9 cellular contexts compared by ENCODE assay signal in genomic region chr9:96327694-96328352, GRCh38. TPM values are rescaled to one million over a fixed set of nuclear protein-coding genes. Genes with fewer than 3 reads are reported as not detected.
DNase-seq lines count a peak whose midpoint lies in the region; ATAC-seq and TF ChIP-seq lines count a peak whose summit lies in the region.
"Had no signal": no experiment of that assay in that cellular context is flagged by ENCODE, and none has a peak within 500 bp of the region (broad histone marks: within the 10 kb centered on the region; RNA-seq: fewer than 3 reads in every experiment).

No MANE protein-coding gene starts in this region.

- ATAC-seq in GM23338 (peak; percentile 45), psoas muscle (peak in 3 of 4 donors; percentile 69 to 75 (median 71)), HG03097 (IDR thresholded peaks at IDR 0.05; ENCODE audit: low FRiP score, unreplicated experiment) (no peak), GM18861 (IDR thresholded peaks at IDR 0.05; ENCODE audit: unreplicated experiment) (no peak)

- H2AFZ ChIP-seq in GM23338: no peak overlapping the region

- H3K9me2 ChIP-seq in GM23338 (ENCODE audit: insufficient read depth): no peaks in the 10 kb centered on the region

- H3K27ac ChIP-seq in GM23338 (ENCODE audit: low read depth) (no peak overlapping the region), psoas muscle (no peak overlapping the region)

- H3K27me3 Mint-ChIP-seq in GM23338 (ENCODE audit: insufficient read depth, low read depth, poor library complexity): peaks cover 3% of the 10 kb centered on the region
- peaks cover 4% of the 10 kb centered on the region for H3K27me3 Mint-ChIP-seq in glutamatergic neuron (ENCODE audit: unreplicated experiment)
- H3K27me3 Mint-ChIP-seq: activated naive CD4-positive, alpha-beta T cell treated with anti-CD3 and anti-CD28 coated beads, Interleukin-2, amount 50 U/mL, for 24 hours had no signal

- no peaks in the 10 kb centered on the region for H3K79me2 ChIP-seq in GM23338 (replicated peaks; ENCODE audit: insufficient read depth)

- TF ChIP-seq CTCF in GM23338 (conservative IDR thresholded peaks at IDR 0.05; ENCODE audit: low read depth in 2 of 2) (peak; percentile 75 to 86), glutamatergic neuron (IDR thresholded peaks at IDR 0.05; ENCODE audit: partially characterized antibody, unreplicated experiment) (peak; percentile 92), psoas muscle (IDR thresholded peaks at IDR 0.05) (peak; percentile 78)

- H3K4me3 ChIP-seq in GM23338 (no peak overlapping the region), psoas muscle (no peak overlapping the region)

- H3K36me3 ChIP-seq in GM23338 (ENCODE audit: insufficient read depth) (no peaks in the 10 kb centered on the region), psoas muscle (ENCODE audit: insufficient read depth in 1 of 2, low read depth in 1 of 2) (no peaks in the 10 kb centered on the region)

- H3K9me3 Mint-ChIP-seq in GM23338 (no peaks in the 10 kb centered on the region), glutamatergic neuron (ENCODE audit: unreplicated experiment) (peaks cover 2% of the 10 kb centered on the region)
- H3K9me3 Mint-ChIP-seq: activated naive CD4-positive, alpha-beta T cell treated with anti-CD3 and anti-CD28 coated beads, Interleukin-2, amount 50 U/mL, for 24 hours had no signal

- H4K20me1 ChIP-seq in GM23338 (replicated peaks; ENCODE audit: insufficient read depth): no peaks in the 10 kb centered on the region

- no peak overlapping the region for H3K4me3 Mint-ChIP-seq in GM23338
- no peak overlapping the region for H3K4me3 Mint-ChIP-seq in glutamatergic neuron (ENCODE audit: unreplicated experiment)
- H3K4me3 Mint-ChIP-seq: activated naive CD4-positive, alpha-beta T cell treated with anti-CD3 and anti-CD28 coated beads, Interleukin-2, amount 50 U/mL, for 24 hours had no signal

- H3F3A ChIP-seq in GM23338 (replicated peaks; ENCODE audit: low read depth): no peaks in the 10 kb centered on the region

- WGBS in psoas muscle, 3 donors: 39 to 69% (median 65%) methylated on average over 1 of the region's 1 CpG

- DNase-seq in COLO668 (lab: John Stamatoyannopoulos, UW; ENCODE audit: unreplicated experiment) (peak; percentile 34), GM23338 (ENCODE audit: low spot score) (peak; percentile 74), OCI-M1 (lab: John Stamatoyannopoulos, UW) (peak; percentile 71), glutamatergic neuron (peak; percentile 22), psoas muscle (no peak)
- DNase-seq in activated gamma-delta T cell treated with anti-CD3 and anti-CD28 coated beads, Interleukin-2, amount 50 U/mL, for 16 hours (ENCODE audit: low read depth): peak; percentile 18

- intact Hi-C loops in psoas muscle (cut with DNase I): loop anchor here (5.0 kb wide), 2 partner anchors 84 to 339 kb away; no protein-coding TSS in a partner anchor

- H3K4me1 ChIP-seq in GM23338 (ENCODE audit: insufficient read depth): peaks cover 9% of the 10 kb centered on the region; the same call in 1 of the 2 replicates
- no peaks in the 10 kb centered on the region for H3K4me1 ChIP-seq in psoas muscle

- no peaks in the 10 kb centered on the region for H3K27me3 ChIP-seq in GM23338 (ENCODE audit: insufficient read depth)
- H3K27me3 ChIP-seq in psoas muscle (ENCODE audit: insufficient read depth in 3 of 3, low read length in 2 of 3): no peaks in the 10 kb centered on the region

- H3K36me3 Mint-ChIP-seq in GM23338 (ENCODE audit: low read depth): no peaks in the 10 kb centered on the region
- H3K36me3 Mint-ChIP-seq in glutamatergic neuron (ENCODE audit: unreplicated experiment): no peaks in the 10 kb centered on the region
- H3K36me3 Mint-ChIP-seq: activated naive CD4-positive, alpha-beta T cell treated with anti-CD3 and anti-CD28 coated beads, Interleukin-2, amount 50 U/mL, for 24 hours had no signal

- H3K9me3 ChIP-seq in psoas muscle: no peaks in the 10 kb centered on the region

- H3K4me1 Mint-ChIP-seq in GM23338 (peaks cover 10% of the 10 kb centered on the region), glutamatergic neuron (ENCODE audit: low read depth, unreplicated experiment) (no peaks in the 10 kb centered on the region)
- H3K4me1 Mint-ChIP-seq: activated naive CD4-positive, alpha-beta T cell treated with anti-CD3 and anti-CD28 coated beads, Interleukin-2, amount 50 U/mL, for 24 hours had no signal

- H3K27ac Mint-ChIP-seq in GM23338: no peak overlapping the region
- no peak overlapping the region for H3K27ac Mint-ChIP-seq in glutamatergic neuron (ENCODE audit: unreplicated experiment)
- H3K27ac Mint-ChIP-seq: activated naive CD4-positive, alpha-beta T cell treated with anti-CD3 and anti-CD28 coated beads, Interleukin-2, amount 50 U/mL, for 24 hours had no signal

- H3K4me2 ChIP-seq in GM23338: no peak overlapping the region

TF ChIP-seq in GM23338, 12 proteins besides CTCF, POLR2A, EP300 and RAD21:
- TF ChIP-seq NANOG (IDR thresholded peaks at IDR 0.05; ENCODE audit: borderline replicate concordance): no peak
- no peak for TF ChIP-seq ZNF114 (CRISPR knock-in tag; IDR thresholded peaks at IDR 0.05)
- TF ChIP-seq JUNB (IDR thresholded peaks at IDR 0.05; ENCODE audit: unreplicated experiment): no peak
- TF ChIP-seq CREB1 (CRISPR knock-in tag; IDR thresholded peaks at IDR 0.05; ENCODE audit: low read depth): no peak
- TF ChIP-seq REST (IDR thresholded peaks at IDR 0.05; ENCODE audit: unreplicated experiment): no peak
- TF ChIP-seq ETS1 (IDR thresholded peaks at IDR 0.05): no peak
- TF ChIP-seq ZNF331 (CRISPR knock-in tag; IDR thresholded peaks at IDR 0.05; ENCODE audit: low read depth): 0 out of 2 replicates have a peak, but pooled peaks have one; percentile 16
TF ChIP-seq in GM23338: peak in this region for 1.

RNA-seq across cellular contexts. Expression of gene HSD17B3, which starts 25.8 kb away (rescaled TPM):
- total RNA-seq in GM23338 (2014; rRNA removed; shearing (Covaris generic)): not detected in 2 replicates
- polyA plus RNA-seq in GM23338 (2016; fragmentation: Nextera tagmentation; extraction: Ambion mirVana) (not detected in 2 replicates), psoas muscle (under 1 TPM in 2 of 3 donors, not detected in 1; 0.16 to 0.26 TPM)
- total RNA-seq in glutamatergic neuron (ENCODE audit: unreplicated experiment) (2.2 TPM), psoas muscle (1 to 10 TPM in 1 of 4 donors, under 1 TPM in 1, not detected in 2; 0.34 to 1.1 TPM)

RNA-seq across cellular contexts. Expression of gene SLC35D2, which starts 55.7 kb away (rescaled TPM):
- total RNA-seq in GM23338 (2014; rRNA removed; shearing (Covaris generic)): 11.6 and 14.4 TPM in 2 replicates
- polyA plus RNA-seq in GM23338 (2016; fragmentation: Nextera tagmentation; extraction: Ambion mirVana): 7.8 and 8.2 TPM in 2 replicates
- 44.7 TPM for total RNA-seq in glutamatergic neuron (ENCODE audit: unreplicated experiment)
- 1 to 10 TPM; 2.1 to 5.9 (median 3.1) TPM for total RNA-seq in psoas muscle
- polyA plus RNA-seq in psoas muscle: 1 to 10 TPM; 2.0 to 5.3 (median 2.3) TPM

Comparison
In these comparisons a context has a peak if more than half of its experiments do, and no peak if none do; other contexts are left out.
1. DNase-seq: peak in COLO668 (single experiment), GM23338 (single experiment), OCI-M1 (single experiment), activated gamma-delta T cell treated with anti-CD3 and anti-CD28 coated beads, Interleukin-2, amount 50 U/mL, for 16 hours (single experiment) and glutamatergic neuron (single experiment); none in psoas muscle (0 of 2).
2. ATAC-seq: peak in GM23338 (single experiment) and psoas muscle (3 of 4); none in HG03097 (single experiment) and GM18861 (single experiment).
3. Peak in every context shown above with its lines, with median percentiles within 50 percentile points of each other: CTCF ChIP-seq.